In genomic region chr9:121169094-121169601, GRCh38 we compare ENCODE assay signal across 8 cellular contexts. TPM values are rescaled to one million over a fixed set of nuclear protein-coding genes. Genes with fewer than 3 reads are reported as not detected.
DNase-seq lines count a peak whose midpoint lies in the region; ATAC-seq and TF ChIP-seq lines count a peak whose summit lies in the region.

No MANE protein-coding gene starts in this region.

- no peak overlapping the region for H3K9ac ChIP-seq in mesendoderm (ENCODE audit: low read length)

- no peak for ATAC-seq in HG02678 (IDR thresholded peaks at IDR 0.05; ENCODE audit: unreplicated experiment)

- DNase-seq in activated gamma-delta T cell treated with Interleukin-2 at 50 U/mL for 16 hours = peak; percentile 10
- DNase-seq in activated gamma-delta T cell (lab: John Stamatoyannopoulos, UW) = no peak
- DNase-seq in glutamatergic neuron = peak; percentile 19
- no peak for DNase-seq in transverse colon
- no peak for DNase-seq in HK-2 (ENCODE audit: unreplicated experiment)
- no peak for DNase-seq in mesendoderm

- H3K23ac ChIP-seq in mesendoderm (ENCODE audit: low read length) = no peak overlapping the region

- in situ Hi-C loops in transverse colon (cut with MboI; ENCODE audit: low pct_ligation_motif_present in 1 of 4, low pct_unique_long_range_greater_than_20kb in 1 of 4, low sequenced_read_pairs in 3 of 4) = no loop called here

- H3K79me1 ChIP-seq in mesendoderm (ENCODE audit: low read length) = no peaks in the 10 kb centered on the region

- no peaks in the 10 kb centered on the region for H3K9me3 Mint-ChIP-seq in glutamatergic neuron (ENCODE audit: unreplicated experiment)

- H3K4me2 ChIP-seq in mesendoderm (ENCODE audit: low read length) = no peak overlapping the region

- no peak overlapping the region for H3K4me3 Mint-ChIP-seq in glutamatergic neuron (ENCODE audit: unreplicated experiment)

- no peak overlapping the region for H2AK5ac ChIP-seq in mesendoderm (ENCODE audit: low read length)

- TF ChIP-seq POLR2A in transverse colon (IDR thresholded peaks at IDR 0.05) = no peak

- no peak overlapping the region for H3K27ac Mint-ChIP-seq in glutamatergic neuron (ENCODE audit: unreplicated experiment)

- 63 to 87% methylated on average over 1 to 3 of the region's 3 CpGs for WGBS in transverse colon (ENCODE audit: low coverage in 1 of 2), 2 donors
- no CpG with 5 or more reads among the region's 3 CpGs for WGBS in mesendoderm (ENCODE audit: extremely low coverage, insufficient coverage, low lambda C conversion rate)

- H3K4me1 Mint-ChIP-seq in glutamatergic neuron (ENCODE audit: low read depth, unreplicated experiment) = no peaks in the 10 kb centered on the region

- H4K5ac ChIP-seq in mesendoderm (ENCODE audit: low read length) = no peak overlapping the region

- no peak overlapping the region for H3K27ac ChIP-seq in VCaP
- no peak overlapping the region for H3K27ac ChIP-seq in transverse colon
- no peak overlapping the region for H3K27ac ChIP-seq in mesendoderm (ENCODE audit: low read depth, low read length)

- no peaks in the 10 kb centered on the region for H3K27me3 ChIP-seq in transverse colon
- H3K27me3 ChIP-seq in mesendoderm (ENCODE audit: insufficient read depth, low read length, poor library complexity) = no peaks in the 10 kb centered on the region

- H3K79me2 ChIP-seq in mesendoderm (ENCODE audit: control insufficient read depth, insufficient read depth, low read length) = no peaks in the 10 kb centered on the region

- H4K8ac ChIP-seq in mesendoderm (ENCODE audit: low read depth, low read length) = no peak overlapping the region

- no peaks in the 10 kb centered on the region for H3K9me3 ChIP-seq in transverse colon

- H3K4ac ChIP-seq in mesendoderm (ENCODE audit: low read depth, low read length) = no peak overlapping the region

- H2BK120ac ChIP-seq in mesendoderm (ENCODE audit: low read depth, low read length) = no peak overlapping the region

- H3K4me3 ChIP-seq in transverse colon = no peak overlapping the region
- H3K4me3 ChIP-seq in mesendoderm (ENCODE audit: low read length) = no peak overlapping the region

- H3K36me3 Mint-ChIP-seq in glutamatergic neuron (ENCODE audit: unreplicated experiment) = no peaks in the 10 kb centered on the region

- H3K27me3 Mint-ChIP-seq in glutamatergic neuron (ENCODE audit: unreplicated experiment) = no peaks in the 10 kb centered on the region

- H3K36me3 ChIP-seq in transverse colon (peaks cover 0 to 22% (median 8%) of the 10 kb centered on the region in 4 donors), mesendoderm (ENCODE audit: control insufficient read depth, insufficient read depth, low read length) (peaks cover 4% of the 10 kb centered on the region)

- TF ChIP-seq CTCF in VCaP (conservative IDR thresholded peaks at IDR 0.05) (peak; percentile 64), glutamatergic neuron (IDR thresholded peaks at IDR 0.05; ENCODE audit: partially characterized antibody, unreplicated experiment) (peak; percentile 58), transverse colon (IDR thresholded peaks at IDR 0.05) (peak in 4 of 5 experiments; percentile 26 to 38 (median 30))

- no peak overlapping the region for H2BK5ac ChIP-seq in mesendoderm (ENCODE audit: low read length)

- H3K56ac ChIP-seq in mesendoderm (ENCODE audit: low read length) = no peak overlapping the region

- H3K18ac ChIP-seq in mesendoderm (ENCODE audit: low read length) = no peak overlapping the region

- H3K4me1 ChIP-seq in transverse colon (no peaks in the 10 kb centered on the region), mesendoderm (ENCODE audit: control insufficient read depth, low read depth, low read length) (no peaks in the 10 kb centered on the region)

- no peak for TF ChIP-seq EP300 in transverse colon (IDR thresholded peaks at IDR 0.05; ENCODE audit: low read depth)

- intact Hi-C loops in transverse colon (cut with DNase I; ENCODE audit: low total_unique reads) = no loop called here

- H2BK15ac ChIP-seq in mesendoderm (replicated peaks; ENCODE audit: low read depth) = no peak overlapping the region

RNA-seq across cellular contexts. Expression of gene RAB14, which starts 32.5 kb away (rescaled TPM):
- 50.7 TPM for total RNA-seq in glutamatergic neuron (ENCODE audit: unreplicated experiment)
- total RNA-seq in transverse colon = 10 to 100 TPM; 20.7 to 50.3 (median 37.9) TPM
- 26.2 TPM for polyA plus RNA-seq in mesendoderm (2013, experiment 1 of 2)
- polyA plus RNA-seq in mesendoderm (2013, experiment 2 of 2) = 25.9 TPM

Comparison
In these comparisons a context has a peak if more than half of its experiments do, and no peak if none do; other contexts are left out.
1. DNase-seq: peak in activated gamma-delta T cell treated with Interleukin-2 at 50 U/mL for 16 hours (single experiment) and glutamatergic neuron (single experiment); none in activated gamma-delta T cell (single experiment), transverse colon (single experiment), HK-2 (single experiment) and mesendoderm (single experiment).
2. Peak in every context shown above with its lines, with median percentiles within 50 percentile points of each other: CTCF ChIP-seq.